ENCODE assay signal across 19 cellular contexts in the genomic region with DNA sequence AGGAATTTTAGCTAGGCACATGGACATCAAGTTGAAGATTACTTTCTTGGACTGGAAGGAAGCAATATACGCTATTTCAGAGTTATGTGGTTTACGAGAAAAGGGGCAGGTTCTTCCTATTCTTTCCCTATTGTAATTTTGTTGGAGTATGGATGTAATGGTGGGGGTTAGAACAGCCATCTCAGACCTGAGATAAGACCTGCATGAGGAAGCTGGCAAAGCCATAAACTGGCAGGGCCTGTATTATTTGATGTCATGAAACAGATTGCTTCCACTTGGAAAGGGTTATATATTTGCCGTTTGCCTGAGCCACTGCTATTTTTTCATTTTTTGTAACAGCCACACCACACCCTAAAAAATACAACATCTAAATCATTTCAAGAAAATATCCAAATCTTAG.
"Had no signal": no experiment of that assay in that cellular context is flagged by ENCODE, and none has a peak within 500 bp of the region (broad histone marks: within the 10 kb centered on the region; RNA-seq: fewer than 3 reads in every experiment).

No MANE protein-coding gene starts in this region.

- DNase-seq: dermis blood vessel endothelial cell; dorsolateral prefrontal cortex; effector CD4-positive, alpha-beta T cell; effector memory CD4-positive, alpha-beta T cell; foreskin keratinocyte; heart left ventricle; hypothalamus; immature natural killer cell; islet precursor cell; kidney; kidney glomerular epithelial cell; left lung; left ventricle myocardium superior; lower lobe of right lung; mesenchymal stem cell had no signal

- H3K36me3 ChIP-seq: esophagus muscularis mucosa, gastroesophageal sphincter, heart left ventricle, left lung, lower lobe of right lung had no signal

- H3K9me3 ChIP-seq: esophagus muscularis mucosa, gastroesophageal sphincter, heart left ventricle, lower lobe of right lung had no signal

- H2AFZ ChIP-seq: hepatocyte had no signal

- H3K27me3 ChIP-seq: dorsolateral prefrontal cortex, esophagus muscularis mucosa, foreskin keratinocyte, gastroesophageal sphincter, heart left ventricle, hepatocyte, left lung had no signal

- H3K4me2 ChIP-seq: hepatocyte had no signal

- H3K79me2 ChIP-seq: hepatocyte had no signal

- H3K4me3 ChIP-seq: coronary artery, dorsolateral prefrontal cortex, esophagus muscularis mucosa, gastroesophageal sphincter, heart left ventricle, hepatocyte, left lung, lower lobe of right lung had no signal

- ATAC-seq: foreskin keratinocyte, gastroesophageal sphincter, heart left ventricle, left lung, left ventricle myocardium superior, lower lobe of right lung had no signal

- H3K27ac ChIP-seq: coronary artery, dorsolateral prefrontal cortex, esophagus muscularis mucosa, foreskin keratinocyte, gastroesophageal sphincter, heart left ventricle, hepatocyte, left lung, lower lobe of right lung had no signal
